23 cellular contexts compared by ENCODE assay signal in the genomic region with DNA sequence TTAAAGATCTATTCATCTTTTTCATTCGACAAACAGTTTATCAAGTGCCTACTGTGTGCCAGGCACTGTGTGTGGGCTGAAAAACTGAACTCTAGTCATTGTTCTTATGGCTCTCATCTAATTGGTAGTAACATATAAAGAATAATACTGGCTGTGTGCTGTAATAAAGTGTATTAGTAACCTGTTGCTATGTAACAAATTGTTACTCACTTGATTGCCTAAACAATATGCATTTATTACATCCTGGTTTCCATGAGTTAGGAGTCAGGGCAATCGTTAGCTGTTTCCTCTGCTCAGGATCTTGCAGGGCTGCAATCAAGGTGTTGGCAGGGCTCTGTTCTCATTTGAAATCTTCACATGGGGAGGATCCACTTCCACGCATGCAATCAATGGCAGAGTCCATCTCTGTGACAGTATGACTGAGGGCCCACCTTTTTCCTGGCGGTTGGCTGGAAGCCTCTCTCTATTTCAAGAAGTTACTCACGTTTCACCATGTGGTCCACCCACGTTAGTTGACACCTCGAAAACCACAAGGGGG. TPM values are rescaled to one million over a fixed set of nuclear protein-coding genes. Genes with fewer than 3 reads are reported as not detected.
DNase-seq lines count a peak whose midpoint lies in the region; ATAC-seq and TF ChIP-seq lines count a peak whose summit lies in the region.
"Had no signal": no experiment of that assay in that cellular context is flagged by ENCODE, and none has a peak within 500 bp of the region (broad histone marks: within the 10 kb centered on the region; RNA-seq: fewer than 3 reads in every experiment).

No MANE protein-coding gene starts in this region.

- no peaks in the 10 kb centered on the region for H3K36me3 Mint-ChIP-seq in MCF 10A (ENCODE audit: insufficient read depth, unreplicated experiment)
- H3K36me3 Mint-ChIP-seq: CD4-positive, CD25-positive, alpha-beta regulatory T cell had no signal

- no peaks in the 10 kb centered on the region for H3K9me3 Mint-ChIP-seq in MCF 10A (ENCODE audit: unreplicated experiment)
- H3K9me3 Mint-ChIP-seq: CD4-positive, CD25-positive, alpha-beta regulatory T cell had no signal

- TF ChIP-seq CTCF in mammary epithelial cell (conservative IDR thresholded peaks at IDR 0.05 in 1 of 2, IDR thresholded peaks at IDR 0.05 in 1 of 2; ENCODE audit: extremely low read depth in 1 of 2, insufficient read depth in 1 of 2, low read depth in 1 of 2, low read length in 2 of 2): no peak
- no peak for TF ChIP-seq CTCF in MCF 10A (IDR thresholded peaks at IDR 0.05; ENCODE audit: unreplicated experiment)
- no peak for TF ChIP-seq CTCF in epithelial cell of esophagus (IDR thresholded peaks at IDR 0.05; ENCODE audit: insufficient read depth, low read depth, low read length, missing control alignments)

- BruUV-seq in mammary epithelial cell (replicated peaks; lab: Mats Ljungman, UMichigan) (no TSS peak), MCF 10A (replicated peaks; lab: Mats Ljungman, UMichigan) (no TSS peak)

- no peaks in the 10 kb centered on the region for H4K20me1 ChIP-seq in mammary epithelial cell (ENCODE audit: insufficient read depth, low read length)

- H3K4me1 Mint-ChIP-seq in MCF 10A (ENCODE audit: insufficient read depth, unreplicated experiment): peaks cover 8% of the 10 kb centered on the region

- in situ Hi-C loops in mammary epithelial cell (cut with MboI; ENCODE audit: low sequenced_read_pairs in 2 of 2): no loop called here

- H3K79me2 ChIP-seq in mammary epithelial cell (ENCODE audit: insufficient read depth, low read length): no peaks in the 10 kb centered on the region

- intact Hi-C loops in mammary epithelial cell (cut with micrococcal nuclease): no loop called here
- intact Hi-C loops in MCF 10A (cut with micrococcal nuclease): no loop called here

- peaks cover 37% of the 10 kb centered on the region for H3K27me3 Mint-ChIP-seq in MCF 10A (ENCODE audit: insufficient read depth, unreplicated experiment)

- H3K9me3 ChIP-seq in mammary epithelial cell (replicated peaks; ENCODE audit: insufficient read depth, low read length): no peaks in the 10 kb centered on the region
- H3K9me3 ChIP-seq: SJSA1 had no signal

- no peaks in the 10 kb centered on the region for H3K27me3 ChIP-seq in mammary epithelial cell (ENCODE audit: insufficient read depth, low read length)

- H3K4me1 ChIP-seq in mammary epithelial cell (ENCODE audit: insufficient read depth, low read length): no peaks in the 10 kb centered on the region
- H3K4me1 ChIP-seq: SJSA1 had no signal

- no peak overlapping the region for H3K27ac ChIP-seq in mammary epithelial cell (ENCODE audit: insufficient read depth, low read depth, low read length)
- H3K27ac ChIP-seq: KMS-11, SJSA1 had no signal

- H3K27ac Mint-ChIP-seq in MCF 10A (ENCODE audit: low read depth, unreplicated experiment): no peak overlapping the region
- H3K27ac Mint-ChIP-seq: B cell had no signal

- H3K4me3 ChIP-seq in mammary epithelial cell (replicated peaks in 1 of 3; ENCODE audit: insufficient read depth in 1 of 3, low read depth in 2 of 3, low read length in 3 of 3) (no peak overlapping the region), epithelial cell of esophagus (ENCODE audit: low read length) (no peak overlapping the region)
- H3K4me3 ChIP-seq: SJSA1 had no signal

- H3K36me3 ChIP-seq in mammary epithelial cell (ENCODE audit: insufficient read depth, low read length): no peaks in the 10 kb centered on the region
- H3K36me3 ChIP-seq: SJSA1 had no signal

- H3K4me2 ChIP-seq in mammary epithelial cell (ENCODE audit: insufficient read depth, low read depth, low read length): no peak overlapping the region
- H3K4me2 ChIP-seq: KMS-11 had no signal

- DNase-seq in mammary epithelial cell (peak; percentile 12), MCF 10A (ENCODE audit: unreplicated experiment) (no peak), epithelial cell of esophagus (ENCODE audit: low read depth) (peak; percentile 36), renal cortical epithelial cell (ENCODE audit: low read depth) (peak; percentile 69), T-helper 1 cell (no peak), DMS79 (lab: John Stamatoyannopoulos, UW) (no peak)
- DNase-seq: CD4-positive, CD25-positive, alpha-beta regulatory T cell; COR-L47; GOT3; HCEC 1CT; IMR-90; NCI-H1105; NCI-H146; NCI-H2029; NCI-H2227 treated with DMSO at 0.1 percent for 48 hours; NCI-H510A; NCI-H774 had no signal

- CTCF ChIA-PET in mammary epithelial cell (lab: Charles Lee; ENCODE audit: low non-redundant PET): no interaction called here
- CTCF ChIA-PET in MCF 10A (lab: Yijun Ruan, JAX): interaction anchor here (2.4 to 7.1 kb wide), 2 partner anchors 77 to 141 kb away, joined by 14 to 54 read pairs; no protein-coding TSS in a partner anchor

- no peak for ATAC-seq in HG02610 (IDR thresholded peaks at IDR 0.05; ENCODE audit: unreplicated experiment)
- ATAC-seq: Panc1, Right ventricle myocardium inferior had no signal

- dilution Hi-C loops in mammary epithelial cell (cut with HindIII; ENCODE audit: low sequenced_read_pairs): no loop called here

- no peak overlapping the region for H3K9ac ChIP-seq in mammary epithelial cell (ENCODE audit: insufficient read depth, low read length)
- H3K9ac ChIP-seq: KMS-11 had no signal

- H3K4me3 Mint-ChIP-seq in MCF 10A (ENCODE audit: unreplicated experiment): no peak overlapping the region
- H3K4me3 Mint-ChIP-seq: B cell; CD4-positive, CD25-positive, alpha-beta regulatory T cell had no signal

- POLR2A ChIA-PET in MCF 10A (lab: Yijun Ruan, JAX): interaction anchor here (0.6 to 0.7 kb wide), 2 partner anchors 180 to 406 kb away, joined by 3 read pairs; no protein-coding TSS in a partner anchor

- 57% methylated on average over 7 of the region's 7 CpGs for WGBS in mammary epithelial cell (ENCODE audit: low coverage, missing lambda C conversion rate)

- no peak overlapping the region for H2AFZ ChIP-seq in mammary epithelial cell (ENCODE audit: low read depth, low read length)

RNA-seq across cellular contexts. Expression of a gene that starts 7.1 kb away (rescaled TPM):
- 1 to 10 TPM; 3.2 to 9.7 TPM for total RNA-seq in mammary epithelial cell
- 1.9 TPM for polyA plus RNA-seq in mammary epithelial cell
- polyA minus RNA-seq in mammary epithelial cell: 5.3 TPM
- 9.4 and 12.8 TPM in 2 replicates for total RNA-seq in MCF 10A (2022)
- total RNA-seq in renal cortical epithelial cell: 0.52 and 5.2 TPM in 2 replicates

Comparison
In these comparisons a context has a peak if more than half of its experiments do, and no peak if none do; other contexts are left out.
1. DNase-seq: peak in mammary epithelial cell (single experiment), epithelial cell of esophagus (single experiment) and renal cortical epithelial cell (single experiment); none in MCF 10A (single experiment), T-helper 1 cell (0 of 5) and DMS79 (single experiment).